Comparison of ENCODE assay signal across 17 cellular contexts in the genomic region with DNA sequence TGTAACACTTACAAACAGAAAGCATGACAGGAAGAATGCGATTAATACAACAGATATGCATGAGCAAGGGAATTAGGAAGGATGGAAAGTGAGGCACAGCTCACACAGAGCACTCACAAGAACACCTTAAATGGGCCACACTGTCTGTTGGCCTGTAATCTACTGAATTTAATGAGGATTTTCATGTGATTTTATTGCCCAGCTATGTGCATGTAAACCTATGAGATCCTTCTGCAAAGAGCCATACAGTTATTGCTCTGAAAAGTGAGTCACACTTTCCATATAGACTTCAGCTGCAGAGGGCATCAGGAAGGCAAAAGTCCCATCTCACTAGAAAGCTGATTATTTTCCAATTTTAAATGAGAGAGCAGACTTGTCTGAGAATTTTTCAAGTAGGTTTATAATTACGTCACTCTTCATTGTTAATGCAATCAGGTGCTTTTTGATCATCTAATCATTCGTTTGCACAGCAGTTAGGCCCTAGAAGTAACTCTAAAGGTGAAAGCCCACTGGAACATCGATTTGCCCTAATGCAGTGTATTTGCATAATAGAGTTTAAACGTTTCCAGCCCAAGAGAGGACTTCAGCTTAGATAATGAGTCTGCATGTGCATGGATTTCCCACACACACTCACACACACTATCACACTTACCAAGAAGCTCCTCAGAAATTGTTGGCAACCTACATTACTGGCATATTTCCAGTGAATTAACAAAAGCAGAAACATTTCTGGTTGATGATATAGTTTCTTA.
DNase-seq lines count a peak whose midpoint lies in the region; ATAC-seq, FAIRE-seq and TF ChIP-seq lines count a peak whose summit lies in the region.
"Had no signal": no experiment of that assay in that cellular context is flagged by ENCODE, and none has a peak within 500 bp of the region (broad histone marks: within the 10 kb centered on the region; RNA-seq: fewer than 3 reads in every experiment).

No MANE protein-coding gene starts in this region.

- no peak for TF ChIP-seq EP300 in H1 (IDR thresholded peaks at IDR 0.05; ENCODE audit: borderline replicate concordance in 1 of 2, low read depth in 2 of 2, low read length in 2 of 2)

- intact Hi-C loops in PC-3 (cut with micrococcal nuclease): no loop called here

- H3K9ac ChIP-seq in PC-3 (ENCODE audit: low read length) (no peak overlapping the region), H1 (replicated peaks in 1 of 4; ENCODE audit: extremely low read depth in 1 of 4, low read depth in 3 of 4, low read length in 3 of 4) (no peak overlapping the region)

- ATAC-seq in PC-3 (peak; percentile 53; the same call in 1 of the 2 replicates), HG02763 (IDR thresholded peaks at IDR 0.05; ENCODE audit: unreplicated experiment) (no peak)
- ATAC-seq: gastrocnemius medialis had no signal

- H2BK12ac ChIP-seq in H1 (ENCODE audit: low read depth, low read length): no peak overlapping the region

- no peak overlapping the region for H2AFZ ChIP-seq in PC-3 (ENCODE audit: low read length)
- peak overlapping the region; percentile 3; the same call in 1 of the 2 replicates for H2AFZ ChIP-seq in H1 (ENCODE audit: low read length)
- peak overlapping the region; percentile 30 for H2AFZ ChIP-seq in osteoblast (ENCODE audit: low read length)

- no peaks in the 10 kb centered on the region for H3K36me3 ChIP-seq in PC-3 (ENCODE audit: low read depth, low read length)
- H3K36me3 ChIP-seq in H1 (ENCODE audit: control insufficient read depth in 2 of 4, insufficient read depth in 4 of 4, low read length in 3 of 4): no peaks in the 10 kb centered on the region
- no peaks in the 10 kb centered on the region for H3K36me3 ChIP-seq in osteoblast (ENCODE audit: insufficient read depth, low read length)
- H3K36me3 ChIP-seq: gastrocnemius medialis had no signal

- H3K27ac ChIP-seq in PC-3 (ENCODE audit: low read length) (no peak overlapping the region), H1 (ENCODE audit: low read depth, low read length) (no peak overlapping the region), osteoblast (ENCODE audit: low read depth, low read length) (no peak overlapping the region)
- H3K27ac ChIP-seq: 22Rv1, gastrocnemius medialis had no signal

- H3K56ac ChIP-seq in H1 (replicated peaks; ENCODE audit: insufficient read length, low read depth, low read length): no peak overlapping the region

- H3K4me1 ChIP-seq in PC-3 (ENCODE audit: insufficient read depth, low read length) (no peaks in the 10 kb centered on the region), H1 (replicated peaks in 1 of 4; ENCODE audit: control insufficient read depth in 3 of 4, insufficient read depth in 4 of 4, low read length in 3 of 4) (no peaks in the 10 kb centered on the region), osteoblast (ENCODE audit: insufficient read depth, low read length) (peaks cover 4% of the 10 kb centered on the region)
- H3K4me1 ChIP-seq: gastrocnemius medialis had no signal

- no peak overlapping the region for H3K4ac ChIP-seq in H1 (replicated peaks; ENCODE audit: insufficient read length, low read depth, low read length)

- no peaks in the 10 kb centered on the region for H3F3A ChIP-seq in PC-3 (ENCODE audit: low read length, unreplicated experiment)

- no peaks in the 10 kb centered on the region for H3K79me1 ChIP-seq in H1 (ENCODE audit: low read depth, low read length)

- no TSS peak for BruUV-seq in PC-3 (replicated peaks; lab: Mats Ljungman, UMichigan)

- H3K4me3 ChIP-seq in PC-3 (ENCODE audit: low read length): no peak overlapping the region
- no peak overlapping the region for H3K4me3 ChIP-seq in H1 (ENCODE audit: extremely low read depth in 1 of 4, insufficient read depth in 2 of 4, low read depth in 3 of 4, low read length in 4 of 4)
- H3K4me3 ChIP-seq in osteoblast (ENCODE audit: insufficient read depth, low read length): no peak overlapping the region
- H3K4me3 ChIP-seq: gastrocnemius medialis had no signal

- CTCF ChIA-PET in PC-3 (lab: Charles Lee) (no interaction called here), H1 (lab: Charles Lee; ENCODE audit: partially characterized antibody) (interaction anchor here (1.4 to 1.5 kb wide), 2 partner anchors 20 to 217 kb away, joined by 3 to 6 read pairs; no protein-coding TSS in a partner anchor)

- no peak for FAIRE-seq in H1 (lab: Jason Lieb, UNC)
- FAIRE-seq: GM18507 had no signal

- H4K20me1 ChIP-seq in PC-3 (ENCODE audit: low read length) (no peaks in the 10 kb centered on the region), H1 (replicated peaks in 1 of 2; ENCODE audit: control insufficient read depth in 1 of 2, insufficient read depth in 2 of 2, low read length in 2 of 2) (no peaks in the 10 kb centered on the region), osteoblast (ENCODE audit: insufficient read depth, low read length) (no peaks in the 10 kb centered on the region)

- no peak overlapping the region for H4K91ac ChIP-seq in H1 (replicated peaks; ENCODE audit: insufficient read length, low read length)

- H2BK15ac ChIP-seq in H1 (ENCODE audit: low read length): no peak overlapping the region

- no peak overlapping the region for H2BK5ac ChIP-seq in H1 (ENCODE audit: low read depth, low read length)

- no peak overlapping the region for H2BK20ac ChIP-seq in H1 (ENCODE audit: low read length)

- POLR2A ChIA-PET in PC-3 (lab: Charles Lee; ENCODE audit: unreplicated experiment): no interaction called here
- POLR2A ChIA-PET in H1 (lab: Charles Lee; ENCODE audit: partially characterized antibody): no interaction called here

- no peak overlapping the region for H3K4me2 ChIP-seq in PC-3 (ENCODE audit: low read length)
- H3K4me2 ChIP-seq in H1 (ENCODE audit: insufficient read depth in 1 of 2, low read depth in 2 of 2, low read length in 2 of 2): no peak overlapping the region
- H3K4me2 ChIP-seq in osteoblast (ENCODE audit: insufficient read depth, low read length): no peak overlapping the region

- no peak overlapping the region for H3K23ac ChIP-seq in H1 (ENCODE audit: insufficient read length)

- TF ChIP-seq CTCF in PC-3 (conservative IDR thresholded peaks at IDR 0.05; ENCODE audit: low read depth, low read length) (no peak), H1 (IDR thresholded peaks at IDR 0.05; ENCODE audit: control extremely low read depth in 1 of 3, insufficient read depth in 1 of 3, low read depth in 1 of 3, low read length in 3 of 3) (no peak), osteoblast (IDR thresholded peaks at IDR 0.05; ENCODE audit: extremely low read depth, low read depth, low read length) (no peak)

- H4K8ac ChIP-seq in H1 (ENCODE audit: extremely low read depth, insufficient read depth, low read length): no peak overlapping the region

- peak; percentile 18 for DNase-seq in DMS 273 (lab: John Stamatoyannopoulos, UW; ENCODE audit: unreplicated experiment)
- DNase-seq in DMS 273 treated with DMSO at 0.1 percent for 48 hours (lab: John Stamatoyannopoulos, UW): no peak
- DNase-seq in PC-3: no peak
- DNase-seq in H1 (ENCODE audit: low read depth in 1 of 2, low spot score in 2 of 2): no peak
- peak; percentile 6 for DNase-seq in osteoblast (ENCODE audit: insufficient read length, low spot score, missing footprints)
- no peak for DNase-seq in activated CD4-positive, alpha-beta T cell treated with anti-CD3 and anti-CD28 coated beads for 4 hours
- DNase-seq in NCI-H2227 (lab: John Stamatoyannopoulos, UW; ENCODE audit: unreplicated experiment): no peak
- DNase-seq: activated CD4-positive, alpha-beta T cell treated with anti-CD3 and anti-CD28 coated beads for 1 hour; CD4-positive, CD25-positive, alpha-beta regulatory T cell; gastrocnemius medialis; GOT3; immature natural killer cell; NCI-H2107; occipital lobe had no signal

- 85% methylated on average over 5 of the region's 5 CpGs; no CpG with 5 or more reads in 1 of the 2 experiments for WGBS in H1 (ENCODE audit: extremely low coverage in 1 of 2, insufficient coverage in 1 of 2, insufficient read length in 1 of 2, insufficient replicate concordance in 2 of 2, low coverage in 1 of 2, low lambda C conversion rate in 2 of 2, missing lambda C conversion rate in 1 of 2), 2 experiments

- no peak overlapping the region for H4K5ac ChIP-seq in H1 (ENCODE audit: insufficient read length, low read depth, low read length)

- H3K9me2 ChIP-seq in PC-3 (replicated peaks; ENCODE audit: low read length): no peaks in the 10 kb centered on the region

- no peak for TF ChIP-seq RAD21 in H1 (IDR thresholded peaks at IDR 0.05 in 1 of 2, conservative IDR thresholded peaks at IDR 0.05 in 1 of 2; ENCODE audit: low read depth in 2 of 2, low read length in 2 of 2)

- H3K18ac ChIP-seq in H1 (ENCODE audit: extremely low read depth, low read length): no peak overlapping the region

- no peaks in the 10 kb centered on the region for H3K79me2 ChIP-seq in PC-3 (ENCODE audit: low read length)
- H3K79me2 ChIP-seq in H1 (ENCODE audit: control insufficient read depth in 1 of 2, insufficient read depth in 2 of 2, low read length in 2 of 2): no peaks in the 10 kb centered on the region
- no peaks in the 10 kb centered on the region for H3K79me2 ChIP-seq in osteoblast (ENCODE audit: insufficient read depth, low read length)

- no peak overlapping the region for H3K14ac ChIP-seq in H1 (ENCODE audit: insufficient read length)

- no peak overlapping the region for H2BK120ac ChIP-seq in H1 (replicated peaks; ENCODE audit: low read depth, low read length)

- no peaks in the 10 kb centered on the region for H3K23me2 ChIP-seq in H1 (ENCODE audit: low read depth, low read length)

- H3K27me3 ChIP-seq in PC-3 (ENCODE audit: low read length): no peaks in the 10 kb centered on the region
- no peaks in the 10 kb centered on the region for H3K27me3 ChIP-seq in H1 (replicated peaks in 1 of 4; ENCODE audit: control insufficient read depth in 3 of 4, extremely low read depth in 1 of 4, insufficient read depth in 3 of 4, low read length in 3 of 4)
- H3K27me3 ChIP-seq in osteoblast (ENCODE audit: insufficient read depth, low read length): no peaks in the 10 kb centered on the region
- H3K27me3 ChIP-seq: gastrocnemius medialis had no signal

- H3K9me3 ChIP-seq in PC-3 (ENCODE audit: low read length) (no peaks in the 10 kb centered on the region), H1 (ENCODE audit: insufficient read depth in 2 of 2, low read depth in 1 of 2, low read length in 1 of 2) (no peaks in the 10 kb centered on the region), osteoblast (ENCODE audit: low read depth, low read length) (no peaks in the 10 kb centered on the region)
- H3K9me3 ChIP-seq: gastrocnemius medialis had no signal

- TF ChIP-seq POLR2A in H1 (IDR thresholded peaks at IDR 0.05; ENCODE audit: control extremely low read depth in 1 of 2, low read depth in 2 of 2, low read length in 2 of 2): no peak

- H2AK5ac ChIP-seq in H1 (ENCODE audit: low read depth, low read length): no peak overlapping the region

TF ChIP-seq in H1, 55 proteins besides CTCF, POLR2A, EP300 and RAD21 (continues in another document):
- TF ChIP-seq JUN (IDR thresholded peaks at IDR 0.05; ENCODE audit: low read depth, low read length) (no peak), RNF2 (IDR thresholded peaks at IDR 0.05; ENCODE audit: borderline replicate concordance, low read depth, low read length, missing control alignments, poor library complexity, severe bottlenecking) (no peak), TAF1 (IDR thresholded peaks at IDR 0.05; ENCODE audit: low read depth, low read length) (no peak), SIRT6 (IDR thresholded peaks at IDR 0.05; ENCODE audit: low read length) (no peak), POU5F1 (IDR thresholded peaks at IDR 0.05; ENCODE audit: low read depth, low read length) (no peak)

Comparison
In these comparisons a context has a peak if more than half of its experiments do, and no peak if none do; other contexts are left out.
1. DNase-seq: peak in DMS 273 (single experiment) and osteoblast (single experiment); none in DMS 273 treated with DMSO at 0.1 percent for 48 hours (single experiment), PC-3 (single experiment), H1 (0 of 2), activated CD4-positive, alpha-beta T cell treated with anti-CD3 and anti-CD28 coated beads for 4 hours (0 of 2) and NCI-H2227 (single experiment).